In the genomic region with DNA sequence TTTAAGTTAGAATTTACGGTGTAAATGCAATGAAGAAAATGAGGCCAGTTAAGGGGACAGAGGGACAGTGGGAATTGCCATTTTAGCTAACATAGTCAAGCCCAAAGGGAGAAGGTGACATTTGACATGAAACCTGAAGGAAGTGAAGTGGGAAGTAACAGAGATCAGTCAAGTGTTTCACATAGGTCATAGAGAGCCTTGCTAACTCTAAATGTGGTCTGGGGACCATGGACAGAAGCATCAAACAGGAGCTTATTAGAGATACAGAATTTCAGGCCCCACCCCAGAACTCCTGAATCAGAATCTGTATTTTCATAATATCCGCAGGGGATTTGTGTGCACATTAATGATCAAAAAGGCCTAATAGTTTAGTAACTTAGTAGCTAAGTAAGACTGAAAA, we compare ENCODE assay signal across 3 cellular contexts.
"Had no signal": no experiment of that assay in that cellular context is flagged by ENCODE, and none has a peak within 500 bp of the region (broad histone marks: within the 10 kb centered on the region; RNA-seq: fewer than 3 reads in every experiment).

No MANE protein-coding gene starts in this region.

- H3K4me3 ChIP-seq: GM12878 had no signal

- ATAC-seq: GM12878 had no signal

- DNase-seq: GDM1, GF-D8 had no signal
